Comparison of ENCODE assay signal across 21 cellular contexts in the genomic region with DNA sequence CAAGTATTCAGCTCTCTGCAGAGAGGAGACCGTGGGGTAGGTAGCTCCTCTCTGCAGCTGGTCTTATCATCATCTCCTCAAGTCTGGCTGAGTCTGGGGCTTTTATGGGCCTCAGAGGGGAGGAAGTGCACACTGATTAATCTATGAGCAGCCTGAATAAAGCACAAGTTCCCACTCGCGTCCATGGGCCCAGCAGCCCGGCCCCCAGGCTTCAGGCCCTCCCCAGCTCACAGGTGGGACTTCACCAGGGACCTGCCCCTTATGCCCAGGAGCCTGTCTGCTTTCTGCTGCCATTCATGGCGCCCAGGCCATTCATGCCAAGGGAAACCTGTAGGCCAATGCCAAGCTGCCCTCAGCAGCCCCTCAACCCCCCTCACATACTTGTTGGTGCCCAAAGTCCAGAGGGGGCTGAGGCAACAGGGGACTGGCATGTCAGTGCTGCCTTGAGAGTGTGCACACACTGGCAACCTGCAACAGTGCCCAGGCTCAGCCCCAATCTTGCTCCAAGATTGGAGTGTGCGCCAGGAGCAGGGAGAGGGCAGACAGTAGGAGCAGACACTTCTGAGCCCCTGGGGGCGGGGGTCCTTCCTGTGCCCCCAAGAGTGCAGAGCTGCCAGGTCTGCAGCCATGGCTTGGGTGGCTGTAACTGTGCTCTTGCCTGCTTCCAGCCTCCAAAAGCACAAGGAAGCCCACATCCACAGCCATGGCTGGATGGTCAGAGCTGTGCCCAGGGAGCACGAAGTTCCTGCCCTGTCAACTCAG.
DNase-seq lines count a peak whose midpoint lies in the region; ATAC-seq, FAIRE-seq and TF ChIP-seq lines count a peak whose summit lies in the region.
"Had no signal": no experiment of that assay in that cellular context is flagged by ENCODE, and none has a peak within 500 bp of the region (broad histone marks: within the 10 kb centered on the region; RNA-seq: fewer than 3 reads in every experiment).

No MANE protein-coding gene starts in this region.

- H3K4me2 ChIP-seq in GM23338, result no peak overlapping the region
- no peak overlapping the region for H3K4me2 ChIP-seq in H1 (ENCODE audit: insufficient read depth in 1 of 2, low read depth in 2 of 2, low read length in 2 of 2)

- H3K79me2 ChIP-seq in GM23338 (replicated peaks; ENCODE audit: insufficient read depth) (no peaks in the 10 kb centered on the region), H1 (ENCODE audit: control insufficient read depth in 1 of 2, insufficient read depth in 2 of 2, low read length in 2 of 2) (no peaks in the 10 kb centered on the region)

- no peak for TF ChIP-seq RAD21 in H1 (IDR thresholded peaks at IDR 0.05 in 1 of 2, conservative IDR thresholded peaks at IDR 0.05 in 1 of 2; ENCODE audit: low read depth in 2 of 2, low read length in 2 of 2)

- TF ChIP-seq CTCF in GM23338 (conservative IDR thresholded peaks at IDR 0.05; ENCODE audit: low read depth in 2 of 2) (no peak), H1 (IDR thresholded peaks at IDR 0.05; ENCODE audit: control extremely low read depth in 1 of 3, insufficient read depth in 1 of 3, low read depth in 1 of 3, low read length in 3 of 3) (no peak), mucosa of descending colon (IDR thresholded peaks at IDR 0.05) (no peak)

- H4K5ac ChIP-seq in H1 (ENCODE audit: insufficient read length, low read depth, low read length), result no peak overlapping the region

- peak; percentile 15 for DNase-seq in NCI-H748 (lab: John Stamatoyannopoulos, UW; ENCODE audit: unreplicated experiment)
- no peak for DNase-seq in NCI-H748 treated with DMSO at 0.1 percent for 48 hours (lab: John Stamatoyannopoulos, UW)
- peak; percentile 6 for DNase-seq in GM23338 (ENCODE audit: low spot score)
- DNase-seq in H1 (ENCODE audit: low read depth in 1 of 2, low spot score in 2 of 2), result no peak
- no peak for DNase-seq in stimulated activated effector memory CD8-positive, alpha-beta T cell treated with anti-CD3 and anti-CD28 coated beads, Interleukin-12 subunit alpha, Interleukin-12 subunit beta, amount 100 ng/mL, for 72 hours (ENCODE audit: low spot score in 2 of 2)
- DNase-seq in left colon, result no peak
- DNase-seq in dedifferentiated amniotic fluid mesenchymal stem cell (ENCODE audit: extremely low spot score), result no peak
- no peak for DNase-seq in mucosa of descending colon
- DNase-seq: Calu3; CD4-positive, alpha-beta memory T cell; HFFc6; KG1; NCI-H1417; NCI-H187 treated with DMSO at 0.1 percent for 48 hours; NCI-H446 treated with DMSO at 0.1 percent for 48 hours; NCI-H774; PC-3; RPMI8226; SJCRH30 had no signal

- H3K27me3 ChIP-seq in GM23338 (ENCODE audit: insufficient read depth) (no peaks in the 10 kb centered on the region), H1 (replicated peaks in 1 of 4; ENCODE audit: control insufficient read depth in 3 of 4, extremely low read depth in 1 of 4, insufficient read depth in 3 of 4, low read length in 3 of 4) (no peaks in the 10 kb centered on the region)
- H3K27me3 ChIP-seq: SJCRH30 had no signal

- no peaks in the 10 kb centered on the region for H4K20me1 ChIP-seq in GM23338 (replicated peaks; ENCODE audit: insufficient read depth)
- H4K20me1 ChIP-seq in H1 (replicated peaks in 1 of 2; ENCODE audit: control insufficient read depth in 1 of 2, insufficient read depth in 2 of 2, low read length in 2 of 2), result no peaks in the 10 kb centered on the region

- no peaks in the 10 kb centered on the region for H3K23me2 ChIP-seq in H1 (ENCODE audit: low read depth, low read length)

- H3K4me3 ChIP-seq in GM23338, result no peak overlapping the region
- H3K4me3 ChIP-seq in H1 (ENCODE audit: extremely low read depth in 1 of 4, insufficient read depth in 2 of 4, low read depth in 3 of 4, low read length in 4 of 4), result no peak overlapping the region
- H3K4me3 ChIP-seq in mucosa of descending colon, result no peak overlapping the region
- H3K4me3 ChIP-seq: SJCRH30 had no signal

- H3K9me2 ChIP-seq in GM23338 (ENCODE audit: insufficient read depth), result no peaks in the 10 kb centered on the region; the same call in none of the 2 replicates

- no peaks in the 10 kb centered on the region; the same call in 1 of the 2 replicates for H3K36me3 ChIP-seq in GM23338 (ENCODE audit: insufficient read depth)
- no peaks in the 10 kb centered on the region for H3K36me3 ChIP-seq in H1 (ENCODE audit: control insufficient read depth in 2 of 4, insufficient read depth in 4 of 4, low read length in 3 of 4)
- H3K36me3 ChIP-seq in mucosa of descending colon (ENCODE audit: low read depth), result no peaks in the 10 kb centered on the region
- H3K36me3 ChIP-seq: SJCRH30 had no signal

- POLR2A ChIA-PET in H1 (lab: Charles Lee; ENCODE audit: partially characterized antibody), result no interaction called here

- ATAC-seq in GM23338, result no peak
- ATAC-seq in stimulated activated effector memory CD8-positive, alpha-beta T cell treated with anti-CD3 and anti-CD28 coated beads, Interleukin-12 subunit alpha, Interleukin-12 subunit beta, amount 100 ng/mL, for 72 hours, result peak; percentile 49
- ATAC-seq in left colon, result no peak
- no peak for ATAC-seq in mucosa of descending colon
- ATAC-seq: PC-3 had no signal

- no peak overlapping the region for H3K4ac ChIP-seq in H1 (replicated peaks; ENCODE audit: insufficient read length, low read depth, low read length)

- H3K27ac ChIP-seq in GM23338 (ENCODE audit: low read depth), result no peak overlapping the region
- H3K27ac ChIP-seq in H1 (ENCODE audit: low read depth, low read length), result no peak overlapping the region
- H3K27ac ChIP-seq: SJCRH30 had no signal

- H4K91ac ChIP-seq in H1 (replicated peaks; ENCODE audit: insufficient read length, low read length), result no peak overlapping the region

- H3K23ac ChIP-seq in H1 (ENCODE audit: insufficient read length), result no peak overlapping the region

- no peaks in the 10 kb centered on the region for H3K4me1 ChIP-seq in GM23338 (ENCODE audit: insufficient read depth)
- H3K4me1 ChIP-seq in H1 (replicated peaks in 1 of 4; ENCODE audit: control insufficient read depth in 3 of 4, insufficient read depth in 4 of 4, low read length in 3 of 4), result peaks cover 0 to 3% (median 1%) of the 10 kb centered on the region in 4 experiments; a peak in 1 of 7 replicates
- no peaks in the 10 kb centered on the region for H3K4me1 ChIP-seq in mucosa of descending colon (ENCODE audit: low read depth)
- H3K4me1 ChIP-seq: SJCRH30 had no signal

- no peak overlapping the region for H3K9ac ChIP-seq in H1 (replicated peaks in 1 of 4; ENCODE audit: extremely low read depth in 1 of 4, low read depth in 3 of 4, low read length in 3 of 4)

- TF ChIP-seq EP300 in H1 (IDR thresholded peaks at IDR 0.05; ENCODE audit: borderline replicate concordance in 1 of 2, low read depth in 2 of 2, low read length in 2 of 2), result no peak

- no peak overlapping the region for H2BK5ac ChIP-seq in H1 (ENCODE audit: low read depth, low read length)

- FAIRE-seq in H1 (lab: Jason Lieb, UNC), result no peak
- FAIRE-seq: H54 had no signal

- H2BK15ac ChIP-seq in H1 (ENCODE audit: low read length), result 0 out of 2 replicates have a peak overlapping the region, but pooled peaks have one; percentile 31

- CTCF ChIA-PET in H1 (lab: Charles Lee; ENCODE audit: partially characterized antibody), result interaction anchor here (0.9 kb wide), 2 partner anchors 12 to 80 kb away, joined by 3 read pairs; no protein-coding TSS in a partner anchor

- H3K9me3 Mint-ChIP-seq in GM23338, result peaks cover 16% of the 10 kb centered on the region
- H3K9me3 Mint-ChIP-seq in stimulated activated effector memory CD8-positive, alpha-beta T cell treated with anti-CD3 and anti-CD28 coated beads, Interleukin-12 subunit alpha, Interleukin-12 subunit beta, amount 100 ng/mL, for 72 hours, result peaks cover 6% of the 10 kb centered on the region

- H3K4me1 Mint-ChIP-seq in GM23338, result peaks cover 3% of the 10 kb centered on the region
- H3K4me1 Mint-ChIP-seq in stimulated activated effector memory CD8-positive, alpha-beta T cell treated with anti-CD3 and anti-CD28 coated beads, Interleukin-12 subunit alpha, Interleukin-12 subunit beta, amount 100 ng/mL, for 72 hours, result no peaks in the 10 kb centered on the region
- H3K4me1 Mint-ChIP-seq: B cell; CD4-positive, alpha-beta memory T cell had no signal

- H3K4me3 Mint-ChIP-seq in GM23338, result no peak overlapping the region
- H3K4me3 Mint-ChIP-seq in stimulated activated effector memory CD8-positive, alpha-beta T cell treated with anti-CD3 and anti-CD28 coated beads, Interleukin-12 subunit alpha, Interleukin-12 subunit beta, amount 100 ng/mL, for 72 hours, result no peak overlapping the region
- H3K4me3 Mint-ChIP-seq: B cell; CD4-positive, alpha-beta memory T cell; HFFc6 had no signal

- no peak overlapping the region for H3K56ac ChIP-seq in H1 (replicated peaks; ENCODE audit: insufficient read length, low read depth, low read length)

- H3K14ac ChIP-seq in H1 (ENCODE audit: insufficient read length), result no peak overlapping the region

- H2BK20ac ChIP-seq in H1 (ENCODE audit: low read length), result no peak overlapping the region

- WGBS in H1 (ENCODE audit: extremely low coverage in 1 of 2, insufficient coverage in 1 of 2, insufficient read length in 1 of 2, insufficient replicate concordance in 2 of 2, low coverage in 1 of 2, low lambda C conversion rate in 2 of 2, missing lambda C conversion rate in 1 of 2), 2 experiments, result 91% methylated on average over 7 of the region's 8 CpGs; no CpG with 5 or more reads in 1 of the 2 experiments

- peaks cover 8% of the 10 kb centered on the region; the same call in 2 of the 3 replicates for H3K36me3 Mint-ChIP-seq in GM23338 (ENCODE audit: low read depth)
- no peaks in the 10 kb centered on the region for H3K36me3 Mint-ChIP-seq in stimulated activated effector memory CD8-positive, alpha-beta T cell treated with anti-CD3 and anti-CD28 coated beads, Interleukin-12 subunit alpha, Interleukin-12 subunit beta, amount 100 ng/mL, for 72 hours
- H3K36me3 Mint-ChIP-seq: CD4-positive, alpha-beta memory T cell had no signal

- H3K27ac Mint-ChIP-seq in GM23338, result no peak overlapping the region
- no peak overlapping the region for H3K27ac Mint-ChIP-seq in stimulated activated effector memory CD8-positive, alpha-beta T cell treated with anti-CD3 and anti-CD28 coated beads, Interleukin-12 subunit alpha, Interleukin-12 subunit beta, amount 100 ng/mL, for 72 hours
- H3K27ac Mint-ChIP-seq: B cell; CD4-positive, alpha-beta memory T cell; HFFc6 had no signal

- H3K18ac ChIP-seq in H1 (ENCODE audit: extremely low read depth, low read length), result no peak overlapping the region

- no peak overlapping the region for H2AK5ac ChIP-seq in H1 (ENCODE audit: low read depth, low read length)

- no peak overlapping the region for H4K8ac ChIP-seq in H1 (ENCODE audit: extremely low read depth, insufficient read depth, low read length)

- no peak overlapping the region for H2BK120ac ChIP-seq in H1 (replicated peaks; ENCODE audit: low read depth, low read length)

- H3F3A ChIP-seq in GM23338 (replicated peaks; ENCODE audit: low read depth), result no peaks in the 10 kb centered on the region

- no peaks in the 10 kb centered on the region for H3K79me1 ChIP-seq in H1 (ENCODE audit: low read depth, low read length)

- intact Hi-C loops in left colon (cut with DNase I, micrococcal nuclease), result no loop called here
- intact Hi-C loops in mucosa of descending colon (cut with DNase I, micrococcal nuclease), result no loop called here

- no peaks in the 10 kb centered on the region for H3K9me3 ChIP-seq in H1 (ENCODE audit: insufficient read depth in 2 of 2, low read depth in 1 of 2, low read length in 1 of 2)
- peaks cover 4% of the 10 kb centered on the region for H3K9me3 ChIP-seq in mucosa of descending colon
- H3K9me3 ChIP-seq: SJCRH30 had no signal

- H3K27me3 Mint-ChIP-seq in GM23338 (ENCODE audit: insufficient read depth, low read depth, poor library complexity), result peaks cover 2% of the 10 kb centered on the region
- H3K27me3 Mint-ChIP-seq: B cell; CD4-positive, alpha-beta memory T cell had no signal

- TF ChIP-seq POLR2A in H1 (IDR thresholded peaks at IDR 0.05; ENCODE audit: control extremely low read depth in 1 of 2, low read depth in 2 of 2, low read length in 2 of 2), result no peak

- no peak overlapping the region for H2AFZ ChIP-seq in GM23338
- no peak overlapping the region for H2AFZ ChIP-seq in H1 (ENCODE audit: low read length)

- H2BK12ac ChIP-seq in H1 (ENCODE audit: low read depth, low read length), result no peak overlapping the region

Comparison
In these comparisons a context has a peak if more than half of its experiments do, and no peak if none do; other contexts are left out.
1. DNase-seq: peak in NCI-H748 (single experiment) and GM23338 (single experiment); none in NCI-H748 treated with DMSO at 0.1 percent for 48 hours (single experiment), H1 (0 of 2), stimulated activated effector memory CD8-positive, alpha-beta T cell treated with anti-CD3 and anti-CD28 coated beads, Interleukin-12 subunit alpha, Interleukin-12 subunit beta, amount 100 ng/mL, for 72 hours (0 of 2), left colon (0 of 2), dedifferentiated amniotic fluid mesenchymal stem cell (single experiment) and mucosa of descending colon (0 of 3).